In the genomic region with DNA sequence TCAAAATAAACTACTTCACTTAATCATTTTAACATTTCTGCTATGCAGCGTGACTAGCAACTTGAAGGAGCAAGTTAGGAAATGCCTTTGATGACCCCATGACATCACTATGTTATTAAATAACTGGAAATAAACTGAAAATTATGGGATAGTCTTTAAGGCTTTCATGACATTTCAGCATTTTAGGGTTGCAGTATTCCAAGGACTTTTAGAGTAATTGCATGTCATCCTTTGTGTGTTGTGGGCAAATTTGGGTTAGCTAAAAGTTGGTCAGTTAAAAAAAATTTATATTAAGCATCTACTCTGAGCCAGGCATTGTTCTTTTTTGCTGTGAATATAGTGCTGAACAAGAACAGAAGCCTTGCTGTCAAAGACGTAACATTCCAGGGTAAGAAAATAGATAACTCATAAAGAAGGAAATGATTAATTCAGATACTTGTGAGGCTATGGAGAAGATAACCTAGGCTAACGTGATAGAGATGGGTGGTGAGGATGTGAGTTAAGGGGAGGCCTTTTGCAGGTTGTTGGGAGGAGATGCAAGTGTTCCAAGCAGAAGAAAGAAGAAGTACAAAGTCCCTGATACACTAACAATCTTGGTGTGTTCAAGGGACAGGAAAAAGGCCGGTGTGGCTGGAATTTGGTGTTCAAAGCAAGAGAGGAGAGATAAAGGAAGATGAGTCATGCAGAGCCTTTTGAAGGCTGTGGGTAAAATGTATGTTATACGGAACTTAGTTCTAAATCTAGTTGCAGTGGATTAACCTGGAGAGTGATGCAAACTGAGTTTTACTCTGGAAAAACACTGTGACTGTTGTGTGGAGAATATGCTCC, we compare ENCODE assay signal across 22 cellular contexts.
A peak's percentile ranks its signal among the peaks of the same experiment; 100 is the strongest.
DNase-seq lines count a peak whose midpoint lies in the region; ATAC-seq and TF ChIP-seq lines count a peak whose summit lies in the region.
"Had no signal": no experiment of that assay in that cellular context is flagged by ENCODE, and none has a peak within 500 bp of the region (broad histone marks: within the 10 kb centered on the region; RNA-seq: fewer than 3 reads in every experiment).

No MANE protein-coding gene starts in this region.

- H3K36me3 ChIP-seq in HEK293 (ENCODE audit: control insufficient read depth in 2 of 2, insufficient read depth in 1 of 2, low read length in 2 of 2): no peaks in the 10 kb centered on the region
- H3K36me3 ChIP-seq: BLaER1 had no signal

- no peaks in the 10 kb centered on the region for H3K9me3 ChIP-seq in HEK293 (ENCODE audit: control insufficient read depth, insufficient read depth, low read depth, low read length)
- H3K9me3 ChIP-seq: BLaER1, psoas muscle had no signal

- TF ChIP-seq CTCF in HEK293 (tag by site-specific recombination; IDR thresholded peaks at IDR 0.05) (no peak), fibroblast of mammary gland (conservative IDR thresholded peaks at IDR 0.05; ENCODE audit: control insufficient read depth, insufficient read depth, low read depth, low read length) (no peak), retinal pigment epithelial cell (conservative IDR thresholded peaks at IDR 0.05; ENCODE audit: low read depth, low read length) (no peak)

- DNase-seq in SW480 (ENCODE audit: low spot score): peak; percentile 75
- peak; percentile 15 for DNase-seq in fibroblast of mammary gland (ENCODE audit: low read depth)
- DNase-seq in retinal pigment epithelial cell (ENCODE audit: low read depth): peak; percentile 17
- DNase-seq in DMS 273 (lab: John Stamatoyannopoulos, UW; ENCODE audit: unreplicated experiment): no peak
- DNase-seq in retina: no peak
- DNase-seq: activated CD4-positive, alpha-beta T cell treated with anti-CD3 and anti-CD28 coated beads for 48 hours; activated gamma-delta T cell treated with Interleukin-2 at 50 U/mL for 16 hours; anterior cingulate cortex; Calu3; effector memory CD4-positive, alpha-beta T cell; left cardiac atrium; NCI-H1105; NCI-H2107; NCI-H524 treated with DMSO at 0.1 percent for 48 hours; psoas muscle; stimulated activated CD4-positive, alpha-beta T cell treated with anti-CD3 and anti-CD28 coated beads, Interleukin-4, amount 100 ng/mL, for 24 hours; SW 1271 had no signal

- ATAC-seq in GM21717 (IDR thresholded peaks at IDR 0.05; ENCODE audit: unreplicated experiment) (no peak), GM21576 (IDR thresholded peaks at IDR 0.05; ENCODE audit: unreplicated experiment) (no peak)
- ATAC-seq: left cardiac atrium, psoas muscle had no signal

- no peak overlapping the region for H3K27ac ChIP-seq in HEK293 (ENCODE audit: extremely low read depth, low read depth, low read length)
- H3K27ac ChIP-seq: BLaER1, KMS-11, psoas muscle had no signal

- H3K4me1 ChIP-seq in HEK293 (ENCODE audit: control insufficient read depth, insufficient read depth, low read length): peaks cover 10% of the 10 kb centered on the region; the same call in 1 of the 2 replicates

- CTCF ChIA-PET in HEK293 (lab: Yijun Ruan, JAX): no interaction called here

- H3K4me3 ChIP-seq in HEK293 (ENCODE audit: low read depth, low read length) (no peak overlapping the region), fibroblast of mammary gland (ENCODE audit: control insufficient read depth, low read depth, low read length) (no peak overlapping the region), retinal pigment epithelial cell (ENCODE audit: low read length) (no peak overlapping the region)
- H3K4me3 ChIP-seq: BLaER1, psoas muscle had no signal

- POLR2A ChIA-PET in HEK293 (lab: Yijun Ruan, JAX): no interaction called here

TF ChIP-seq in HEK293, 187 proteins besides CTCF, POLR2A, EP300 and RAD21:
- no peak for TF ChIP-seq ZNF548 (tag by site-specific recombination; IDR thresholded peaks at IDR 0.05)
- peak; percentile 54 for TF ChIP-seq FEZF1 (tag by site-specific recombination; IDR thresholded peaks at IDR 0.05)
- TF ChIP-seq, protein P1, sequence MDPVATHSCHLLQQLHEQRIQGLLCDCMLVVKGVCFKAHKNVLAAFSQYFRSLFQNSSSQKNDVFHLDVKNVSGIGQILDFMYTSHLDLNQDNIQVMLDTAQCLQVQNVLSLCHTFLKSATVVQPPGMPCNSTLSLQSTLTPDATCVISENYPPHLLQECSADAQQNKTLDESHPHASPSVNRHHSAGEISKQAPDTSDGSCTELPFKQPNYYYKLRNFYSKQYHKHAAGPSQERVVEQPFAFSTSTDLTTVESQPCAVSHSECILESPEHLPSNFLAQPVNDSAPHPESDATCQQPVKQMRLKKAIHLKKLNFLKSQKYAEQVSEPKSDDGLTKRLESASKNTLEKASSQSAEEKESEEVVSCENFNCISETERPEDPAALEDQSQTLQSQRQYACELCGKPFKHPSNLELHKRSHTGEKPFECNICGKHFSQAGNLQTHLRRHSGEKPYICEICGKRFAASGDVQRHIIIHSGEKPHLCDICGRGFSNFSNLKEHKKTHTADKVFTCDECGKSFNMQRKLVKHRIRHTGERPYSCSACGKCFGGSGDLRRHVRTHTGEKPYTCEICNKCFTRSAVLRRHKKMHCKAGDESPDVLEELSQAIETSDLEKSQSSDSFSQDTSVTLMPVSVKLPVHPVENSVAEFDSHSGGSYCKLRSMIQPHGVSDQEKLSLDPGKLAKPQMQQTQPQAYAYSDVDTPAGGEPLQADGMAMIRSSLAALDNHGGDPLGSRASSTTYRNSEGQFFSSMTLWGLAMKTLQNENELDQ (tag by site-specific recombination; IDR thresholded peaks at IDR 0.05; ENCODE audit: low read depth): no peak
- no peak for TF ChIP-seq GFI1B (tag by site-specific recombination; IDR thresholded peaks at IDR 0.05)
- no peak for TF ChIP-seq ZNF664 (tag by site-specific recombination; IDR thresholded peaks at IDR 0.05)

Comparison
In these comparisons a context has a peak if more than half of its experiments do, and no peak if none do; other contexts are left out.
1. DNase-seq: peak in SW480 (single experiment), fibroblast of mammary gland (single experiment) and retinal pigment epithelial cell (single experiment); none in DMS 273 (single experiment) and retina (single experiment).